30 cellular contexts compared by ENCODE assay signal in the genomic region with DNA sequence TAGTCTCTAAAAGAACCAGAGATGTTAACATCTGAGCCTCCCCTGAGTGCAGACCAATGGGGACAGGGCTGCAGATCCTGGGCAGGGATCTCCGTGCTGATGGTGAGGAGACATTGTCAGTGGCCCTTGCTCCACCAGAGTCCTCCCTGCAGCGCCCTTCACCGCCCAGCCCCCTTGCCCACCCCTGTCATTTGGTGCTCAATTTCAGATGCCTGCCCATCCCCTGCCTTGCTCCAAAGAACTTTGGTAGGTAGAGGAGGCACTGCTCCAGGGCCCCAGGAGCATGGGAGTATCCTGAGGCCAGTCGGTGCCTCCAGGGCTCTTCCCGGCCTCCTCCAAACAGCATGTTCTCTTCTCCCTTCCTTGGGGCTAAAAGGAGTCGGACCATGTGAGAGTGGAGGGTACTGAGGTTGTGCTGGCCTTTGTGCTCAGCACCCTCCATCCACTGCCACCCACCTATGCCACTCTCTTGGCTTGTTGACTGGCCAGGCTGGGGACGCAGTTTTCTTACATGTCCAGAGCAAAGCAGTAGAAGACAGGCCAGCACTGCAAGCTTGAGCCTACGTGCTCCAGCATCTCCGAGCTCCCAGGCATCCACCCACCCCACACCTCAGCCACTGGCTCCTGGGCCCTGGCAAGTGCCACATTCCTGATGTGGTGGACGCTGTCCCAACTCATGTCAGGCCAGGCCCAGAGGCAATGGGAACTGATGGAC.
"Had no signal": no experiment of that assay in that cellular context is flagged by ENCODE, and none has a peak within 500 bp of the region (broad histone marks: within the 10 kb centered on the region; RNA-seq: fewer than 3 reads in every experiment).

No MANE protein-coding gene starts in this region.

- H3K9me3 Mint-ChIP-seq: natural killer cell treated with Interleukin-12 subunit alpha and Interleukin-12 subunit beta and Interleukin-15 and Interleukin-18, amount 100 ng/mL, for 72 hours; neural crest cell; stimulated activated effector memory CD8-positive, alpha-beta T cell treated with anti-CD3 and anti-CD28 coated beads, Interleukin-12 subunit alpha, Interleukin-12 subunit beta, amount 100 ng/mL, for 72 hours; stimulated activated naive CD8-positive, alpha-beta T cell treated with anti-CD3 and anti-CD28 coated beads, Interleukin-15, Interleukin-2, amounts not matched to agents 100 ng/mL and 50 ng/mL, for 24 hours had no signal

- H3K27ac ChIP-seq: ovary, parathyroid adenoma, psoas muscle, right lobe of liver, sigmoid colon, stomach, suprapubic skin, testis, tibial artery, transverse colon, upper lobe of left lung, vagina had no signal

- H3K27ac Mint-ChIP-seq: naive thymus-derived CD8-positive, alpha-beta T cell; natural killer cell treated with Interleukin-12 subunit alpha and Interleukin-12 subunit beta and Interleukin-15 and Interleukin-18, amount 100 ng/mL, for 72 hours; nephron progenitor cell; progenitor cell of endocrine pancreas; stimulated activated effector memory CD8-positive, alpha-beta T cell treated with anti-CD3 and anti-CD28 coated beads, Interleukin-12 subunit alpha, Interleukin-12 subunit beta, amount 100 ng/mL, for 72 hours; stimulated activated naive B cell treated with anti-CD40 and anti-IgM and Interleukin-4, amounts not matched to agents 10 μg/mL and 1 μg/mL and 100 μg/mL, for 72 hours; stimulated activated naive CD8-positive, alpha-beta T cell treated with anti-CD3 and anti-CD28 coated beads, Interleukin-15, Interleukin-2, amounts not matched to agents 100 ng/mL and 50 ng/mL, for 24 hours had no signal

- H3K9me3 ChIP-seq: ovary, psoas muscle, right lobe of liver, sigmoid colon, stomach, suprapubic skin, testis, tibial artery, transverse colon, upper lobe of left lung, vagina had no signal

- H3K27me3 ChIP-seq: ovary, right lobe of liver, sigmoid colon, stomach, suprapubic skin, testis, tibial artery, transverse colon, upper lobe of left lung, vagina had no signal

- DNase-seq: naive B cell; naive thymus-derived CD8-positive, alpha-beta T cell; nephron progenitor cell; occipital lobe; ovary; posterior cingulate gyrus; psoas muscle; right cardiac atrium; right lobe of liver; sigmoid colon; small intestine; stimulated activated CD4-positive, alpha-beta T cell treated with anti-CD3 and anti-CD28 coated beads, Interleukin-15, amount 100 ng/mL, for 24 hours; stimulated activated CD4-positive, alpha-beta T cell treated with anti-CD3 and anti-CD28 coated beads, Interleukin-2, amount 100 ng/mL, for 24 hours; stimulated activated CD4-positive, alpha-beta T cell treated with anti-CD3 and anti-CD28 coated beads, Interleukin-2, amount 100 ng/mL, for 48 hours; stimulated activated CD4-positive, alpha-beta T cell treated with anti-CD3 and anti-CD28 coated beads, Interleukin-4, amount 100 ng/mL, for 24 hours; stimulated activated naive B cell treated with anti-CD40 and anti-IgM and Interleukin-4, amounts not matched to agents 10 μg/mL and 1 μg/mL and 100 μg/mL, for 72 hours; stimulated activated naive CD4-positive, alpha-beta T cell treated with Interleukin-2 at 50 U/mL for 16 hours; stomach; testis; tibial artery; transverse colon had no signal

- H3K9ac ChIP-seq: parathyroid adenoma had no signal

- H2AFZ ChIP-seq: parathyroid adenoma had no signal

- ATAC-seq: naive thymus-derived CD8-positive, alpha-beta T cell; natural killer cell treated with Interleukin-12 subunit alpha and Interleukin-12 subunit beta and Interleukin-15 and Interleukin-18, amount 100 ng/mL, for 72 hours; psoas muscle; right cardiac atrium; right lobe of liver; stimulated activated effector memory CD8-positive, alpha-beta T cell treated with anti-CD3 and anti-CD28 coated beads, Interleukin-12 subunit alpha, Interleukin-12 subunit beta, amount 100 ng/mL, for 72 hours; stimulated activated naive B cell treated with anti-CD40 and anti-IgM and Interleukin-4, amounts not matched to agents 10 μg/mL and 1 μg/mL and 100 μg/mL, for 72 hours had no signal

- H3K36me3 ChIP-seq: ovary, right lobe of liver, sigmoid colon, stomach, suprapubic skin, tibial artery, transverse colon, upper lobe of left lung, vagina had no signal

- H3K27me3 Mint-ChIP-seq: stimulated activated naive CD8-positive, alpha-beta T cell treated with anti-CD3 and anti-CD28 coated beads, Interleukin-15, Interleukin-2, amounts not matched to agents 100 ng/mL and 50 ng/mL, for 24 hours had no signal

- H3K4me3 Mint-ChIP-seq: naive thymus-derived CD8-positive, alpha-beta T cell; natural killer cell treated with Interleukin-12 subunit alpha and Interleukin-12 subunit beta and Interleukin-15 and Interleukin-18, amount 100 ng/mL, for 72 hours; nephron progenitor cell; neural crest cell; stimulated activated effector memory CD8-positive, alpha-beta T cell treated with anti-CD3 and anti-CD28 coated beads, Interleukin-12 subunit alpha, Interleukin-12 subunit beta, amount 100 ng/mL, for 72 hours; stimulated activated naive B cell treated with anti-CD40 and anti-IgM and Interleukin-4, amounts not matched to agents 10 μg/mL and 1 μg/mL and 100 μg/mL, for 72 hours; stimulated activated naive CD8-positive, alpha-beta T cell treated with anti-CD3 and anti-CD28 coated beads, Interleukin-15, Interleukin-2, amounts not matched to agents 100 ng/mL and 50 ng/mL, for 24 hours had no signal

- H3K36me3 Mint-ChIP-seq: naive B cell; natural killer cell treated with Interleukin-12 subunit alpha and Interleukin-12 subunit beta and Interleukin-15 and Interleukin-18, amount 100 ng/mL, for 72 hours; stimulated activated effector memory CD8-positive, alpha-beta T cell treated with anti-CD3 and anti-CD28 coated beads, Interleukin-12 subunit alpha, Interleukin-12 subunit beta, amount 100 ng/mL, for 72 hours; stimulated activated naive B cell treated with anti-CD40 and anti-IgM and Interleukin-4, amounts not matched to agents 10 μg/mL and 1 μg/mL and 100 μg/mL, for 72 hours had no signal

- H3K4me3 ChIP-seq: ovary, psoas muscle, right lobe of liver, sigmoid colon, stomach, suprapubic skin, testis, tibial artery, transverse colon, upper lobe of left lung, vagina had no signal

- H3K4me1 ChIP-seq: parathyroid adenoma had no signal
